ENCODE assay signal across 15 cellular contexts in the genomic region with DNA sequence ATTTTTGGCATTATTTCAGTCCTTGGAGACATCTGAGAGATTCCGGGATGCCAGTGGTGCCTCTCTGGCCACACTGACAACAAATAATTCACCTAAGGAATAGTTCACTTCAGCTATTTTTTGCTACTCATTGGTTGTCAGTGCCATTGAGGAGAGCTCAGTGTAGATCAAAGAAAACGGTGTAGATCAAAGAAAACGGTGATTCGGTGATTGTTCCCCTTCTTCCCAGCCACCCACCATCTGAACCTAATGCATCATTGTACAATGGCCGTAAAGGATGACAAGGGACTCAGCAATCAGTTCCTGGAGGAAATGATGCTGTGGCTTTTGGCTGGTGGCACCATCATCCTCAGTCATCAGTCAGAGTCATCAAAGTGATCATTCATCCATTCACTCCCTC.
DNase-seq lines count a peak whose midpoint lies in the region; ATAC-seq, FAIRE-seq and TF ChIP-seq lines count a peak whose summit lies in the region.
"Had no signal": no experiment of that assay in that cellular context is flagged by ENCODE, and none has a peak within 500 bp of the region (broad histone marks: within the 10 kb centered on the region; RNA-seq: fewer than 3 reads in every experiment).

No MANE protein-coding gene starts in this region.

- peak overlapping the region; percentile 18 for H2AFZ ChIP-seq in mammary epithelial cell (ENCODE audit: low read depth, low read length)
- H2AFZ ChIP-seq in H1 (ENCODE audit: low read length) = no peak overlapping the region

- H3K27me3 Mint-ChIP-seq in activated T-helper 1 cell treated with anti-CD3 and anti-CD28 coated beads, Interleukin-12 subunit alpha, Interleukin-12 subunit beta, Interleukin-2, Interleukin-4 antibody, amounts not matched to agents 30 ng/mL and 10 ng/mL and 1 ng/mL, durations not matched to agents 14 hours and 24 hours and 36 hours (ENCODE audit: insufficient read depth) = no peaks in the 10 kb centered on the region
- H3K27me3 Mint-ChIP-seq: CD4-positive, CD25-positive, alpha-beta regulatory T cell had no signal

- H3K79me1 ChIP-seq in H1 (ENCODE audit: low read depth, low read length) = peaks cover 2% of the 10 kb centered on the region; the same call in 1 of the 2 replicates

- peak; percentile 45 for FAIRE-seq in H1 (lab: Jason Lieb, UNC)
- FAIRE-seq: GM12892 had no signal

- no peak for TF ChIP-seq RAD21 in H1 (IDR thresholded peaks at IDR 0.05 in 1 of 2, conservative IDR thresholded peaks at IDR 0.05 in 1 of 2; ENCODE audit: low read depth in 2 of 2, low read length in 2 of 2)

- no peaks in the 10 kb centered on the region for H3K23me2 ChIP-seq in H1 (ENCODE audit: low read depth, low read length)

- no peak overlapping the region for H3K56ac ChIP-seq in H1 (replicated peaks; ENCODE audit: insufficient read length, low read depth, low read length)

- DNase-seq in mammary epithelial cell (no peak), breast epithelium (ENCODE audit: low spot score in 2 of 2) (no peak), H1 (ENCODE audit: low read depth in 1 of 2, low spot score in 2 of 2) (no peak), kidney tubule cell (ENCODE audit: low spot score) (peak; percentile 23), HK-2 (ENCODE audit: unreplicated experiment) (no peak)
- no peak for DNase-seq in activated T-helper 1 cell treated with anti-CD3 and anti-CD28 coated beads, Interleukin-12 subunit alpha, Interleukin-12 subunit beta, Interleukin-2, Interleukin-4 antibody, amounts not matched to agents 30 ng/mL and 10 ng/mL and 1 ng/mL, durations not matched to agents 14 hours and 24 hours and 36 hours (ENCODE audit: low spot score)
- DNase-seq: CD4-positive, CD25-positive, alpha-beta regulatory T cell; DMS79; EL; GDM1 had no signal

- CTCF ChIA-PET in mammary epithelial cell (lab: Charles Lee; ENCODE audit: low non-redundant PET) (no interaction called here), H1 (lab: Charles Lee; ENCODE audit: partially characterized antibody) (interaction anchor here (0.9 to 1.1 kb wide), 3 partner anchors 39 to 675 kb away, joined by 3 to 4 read pairs (median 3); no protein-coding TSS in a partner anchor)

- H3K9me3 Mint-ChIP-seq in activated T-helper 1 cell treated with anti-CD3 and anti-CD28 coated beads, Interleukin-12 subunit alpha, Interleukin-12 subunit beta, Interleukin-2, Interleukin-4 antibody, amounts not matched to agents 30 ng/mL and 10 ng/mL and 1 ng/mL, durations not matched to agents 14 hours and 24 hours and 36 hours = no peaks in the 10 kb centered on the region

- dilution Hi-C loops in mammary epithelial cell (cut with HindIII; ENCODE audit: low sequenced_read_pairs) = no loop called here

- no peak overlapping the region for H3K14ac ChIP-seq in H1 (ENCODE audit: insufficient read length)

- in situ Hi-C loops in mammary epithelial cell (cut with MboI; ENCODE audit: low sequenced_read_pairs in 2 of 2) = no loop called here

- H3K9me3 ChIP-seq in mammary epithelial cell (replicated peaks; ENCODE audit: insufficient read depth, low read length) = no peaks in the 10 kb centered on the region
- no peaks in the 10 kb centered on the region for H3K9me3 ChIP-seq in breast epithelium
- H3K9me3 ChIP-seq in HUES64 (ENCODE audit: insufficient read depth, low read depth, low read length) = no peaks in the 10 kb centered on the region
- H3K9me3 ChIP-seq in H1 (ENCODE audit: insufficient read depth in 2 of 2, low read depth in 1 of 2, low read length in 1 of 2) = no peaks in the 10 kb centered on the region

- H2BK15ac ChIP-seq in H1 (ENCODE audit: low read length) = no peak overlapping the region

- no peak overlapping the region for H2BK120ac ChIP-seq in H1 (replicated peaks; ENCODE audit: low read depth, low read length)

- no peak overlapping the region for H3K18ac ChIP-seq in H1 (ENCODE audit: extremely low read depth, low read length)

- H3K27me3 ChIP-seq in mammary epithelial cell (ENCODE audit: insufficient read depth, low read length) (no peaks in the 10 kb centered on the region), breast epithelium (no peaks in the 10 kb centered on the region), HUES64 (ENCODE audit: insufficient read depth, low read length) (no peaks in the 10 kb centered on the region), H1 (replicated peaks in 1 of 4; ENCODE audit: control insufficient read depth in 3 of 4, extremely low read depth in 1 of 4, insufficient read depth in 3 of 4, low read length in 3 of 4) (no peaks in the 10 kb centered on the region)

- H3K36me3 ChIP-seq in mammary epithelial cell (ENCODE audit: insufficient read depth, low read length) = no peaks in the 10 kb centered on the region
- H3K36me3 ChIP-seq in breast epithelium = no peaks in the 10 kb centered on the region
- no peaks in the 10 kb centered on the region for H3K36me3 ChIP-seq in HUES64 (ENCODE audit: insufficient read depth, low read length)
- H3K36me3 ChIP-seq in H1 (ENCODE audit: control insufficient read depth in 2 of 4, insufficient read depth in 4 of 4, low read length in 3 of 4) = peaks cover 0 to 2% (median 0%) of the 10 kb centered on the region in 4 experiments; a peak in 4 of 8 replicates

- no peaks in the 10 kb centered on the region for H4K20me1 ChIP-seq in mammary epithelial cell (ENCODE audit: insufficient read depth, low read length)
- H4K20me1 ChIP-seq in H1 (replicated peaks in 1 of 2; ENCODE audit: control insufficient read depth in 1 of 2, insufficient read depth in 2 of 2, low read length in 2 of 2) = no peaks in the 10 kb centered on the region

- H3K79me2 ChIP-seq in mammary epithelial cell (ENCODE audit: insufficient read depth, low read length) (no peaks in the 10 kb centered on the region), H1 (ENCODE audit: control insufficient read depth in 1 of 2, insufficient read depth in 2 of 2, low read length in 2 of 2) (peaks cover 0 to 59% of the 10 kb centered on the region in 2 experiments; a peak in 3 of 4 replicates)

- H3K27ac ChIP-seq in mammary epithelial cell (ENCODE audit: insufficient read depth, low read depth, low read length) = no peak overlapping the region
- H3K27ac ChIP-seq in breast epithelium = no peak overlapping the region
- peak overlapping the region; percentile 65; the same call in 1 of the 2 replicates for H3K27ac ChIP-seq in HUES64 (ENCODE audit: low read depth, low read length)
- no peak overlapping the region for H3K27ac ChIP-seq in H1 (ENCODE audit: low read depth, low read length)
- H3K27ac ChIP-seq: 22Rv1 had no signal

- TF ChIP-seq POLR2A in breast epithelium (IDR thresholded peaks at IDR 0.05) (no peak), H1 (IDR thresholded peaks at IDR 0.05; ENCODE audit: control extremely low read depth in 1 of 2, low read depth in 2 of 2, low read length in 2 of 2) (no peak)

- TF ChIP-seq CTCF in mammary epithelial cell (conservative IDR thresholded peaks at IDR 0.05 in 1 of 2, IDR thresholded peaks at IDR 0.05 in 1 of 2; ENCODE audit: extremely low read depth in 1 of 2, insufficient read depth in 1 of 2, low read depth in 1 of 2, low read length in 2 of 2) (no peak), breast epithelium (IDR thresholded peaks at IDR 0.05) (no peak), H1 (IDR thresholded peaks at IDR 0.05; ENCODE audit: control extremely low read depth in 1 of 3, insufficient read depth in 1 of 3, low read depth in 1 of 3, low read length in 3 of 3) (no peak)

- H2AK5ac ChIP-seq in H1 (ENCODE audit: low read depth, low read length) = no peak overlapping the region

- POLR2A ChIA-PET in H1 (lab: Charles Lee; ENCODE audit: partially characterized antibody) = interaction anchor here (1.5 to 5.1 kb wide), 2 partner anchors 12 to 14 kb away, joined by 4 to 35 read pairs; no protein-coding TSS in a partner anchor

- 70% methylated on average over 5 of the region's 5 CpGs for WGBS in mammary epithelial cell (ENCODE audit: low coverage, missing lambda C conversion rate)
- WGBS in HUES64 = 88% methylated on average over 5 of the region's 5 CpGs
- 82% methylated on average over 5 of the region's 5 CpGs; no CpG with 5 or more reads in 1 of the 2 experiments for WGBS in H1 (ENCODE audit: extremely low coverage in 1 of 2, insufficient coverage in 1 of 2, insufficient read length in 1 of 2, insufficient replicate concordance in 2 of 2, low coverage in 1 of 2, low lambda C conversion rate in 2 of 2, missing lambda C conversion rate in 1 of 2), 2 experiments

- no TSS peak for BruUV-seq in mammary epithelial cell (replicated peaks; lab: Mats Ljungman, UMichigan)

- H3K9ac ChIP-seq in mammary epithelial cell (ENCODE audit: insufficient read depth, low read length) (no peak overlapping the region), HUES64 (ENCODE audit: low read depth, low read length) (no peak overlapping the region), H1 (replicated peaks in 1 of 4; ENCODE audit: extremely low read depth in 1 of 4, low read depth in 3 of 4, low read length in 3 of 4) (no peak overlapping the region)

- H3K4me1 ChIP-seq in mammary epithelial cell (ENCODE audit: insufficient read depth, low read length) (peaks cover 9% of the 10 kb centered on the region), breast epithelium (no peaks in the 10 kb centered on the region), HUES64 (ENCODE audit: insufficient read depth, low read length) (peaks cover 44% of the 10 kb centered on the region), H1 (replicated peaks in 1 of 4; ENCODE audit: control insufficient read depth in 3 of 4, insufficient read depth in 4 of 4, low read length in 3 of 4) (peaks cover 0 to 16% (median 5%) of the 10 kb centered on the region in 4 experiments; a peak in 4 of 7 replicates)

- intact Hi-C loops in mammary epithelial cell (cut with micrococcal nuclease) (no loop called here), breast epithelium (cut with DNase I; ENCODE audit: low total_unique reads) (no loop called here)
- intact Hi-C loops in activated T-helper 1 cell treated with anti-CD3 and anti-CD28 coated beads, Interleukin-12 subunit alpha, Interleukin-12 subunit beta, Interleukin-2, Interleukin-4 antibody, amounts not matched to agents 30 ng/mL and 10 ng/mL and 1 ng/mL, durations not matched to agents 14 hours and 24 hours and 36 hours (cut with micrococcal nuclease) = no loop called here

- no peak overlapping the region for H4K91ac ChIP-seq in H1 (replicated peaks; ENCODE audit: insufficient read length, low read length)

- no peaks in the 10 kb centered on the region for H3K4me1 Mint-ChIP-seq in activated T-helper 1 cell treated with anti-CD3 and anti-CD28 coated beads, Interleukin-12 subunit alpha, Interleukin-12 subunit beta, Interleukin-2, Interleukin-4 antibody, amounts not matched to agents 30 ng/mL and 10 ng/mL and 1 ng/mL, durations not matched to agents 14 hours and 24 hours and 36 hours (ENCODE audit: low read depth)
- H3K4me1 Mint-ChIP-seq: CD4-positive, CD25-positive, alpha-beta regulatory T cell had no signal

- H3K36me3 Mint-ChIP-seq in activated T-helper 1 cell treated with anti-CD3 and anti-CD28 coated beads, Interleukin-12 subunit alpha, Interleukin-12 subunit beta, Interleukin-2, Interleukin-4 antibody, amounts not matched to agents 30 ng/mL and 10 ng/mL and 1 ng/mL, durations not matched to agents 14 hours and 24 hours and 36 hours (ENCODE audit: low read depth) = no peaks in the 10 kb centered on the region
- H3K36me3 Mint-ChIP-seq: CD4-positive, CD25-positive, alpha-beta regulatory T cell had no signal

- H2BK5ac ChIP-seq in H1 (ENCODE audit: low read depth, low read length) = peak overlapping the region; percentile 5; the same call in 1 of the 2 replicates

- no peak overlapping the region for H3K4me3 Mint-ChIP-seq in activated T-helper 1 cell treated with anti-CD3 and anti-CD28 coated beads, Interleukin-12 subunit alpha, Interleukin-12 subunit beta, Interleukin-2, Interleukin-4 antibody, amounts not matched to agents 30 ng/mL and 10 ng/mL and 1 ng/mL, durations not matched to agents 14 hours and 24 hours and 36 hours
- H3K4me3 Mint-ChIP-seq: CD4-positive, CD25-positive, alpha-beta regulatory T cell had no signal

- no peak for ATAC-seq in GM18868 (IDR thresholded peaks at IDR 0.05; ENCODE audit: unreplicated experiment)
- ATAC-seq: HCT116 had no signal

- H2BK20ac ChIP-seq in H1 (ENCODE audit: low read length) = no peak overlapping the region

- no peak overlapping the region for H3K23ac ChIP-seq in H1 (ENCODE audit: insufficient read length)

- H3K27ac Mint-ChIP-seq in activated T-helper 1 cell treated with anti-CD3 and anti-CD28 coated beads, Interleukin-12 subunit alpha, Interleukin-12 subunit beta, Interleukin-2, Interleukin-4 antibody, amounts not matched to agents 30 ng/mL and 10 ng/mL and 1 ng/mL, durations not matched to agents 14 hours and 24 hours and 36 hours = no peak overlapping the region
- H3K27ac Mint-ChIP-seq: CD4-positive, CD25-positive, alpha-beta regulatory T cell had no signal

- no peak overlapping the region for H4K5ac ChIP-seq in H1 (ENCODE audit: insufficient read length, low read depth, low read length)

- no peak overlapping the region for H3K4me3 ChIP-seq in mammary epithelial cell (replicated peaks in 1 of 3; ENCODE audit: insufficient read depth in 1 of 3, low read depth in 2 of 3, low read length in 3 of 3)
- no peak overlapping the region for H3K4me3 ChIP-seq in breast epithelium
- H3K4me3 ChIP-seq in HUES64 (ENCODE audit: low read length) = no peak overlapping the region
- H3K4me3 ChIP-seq in H1 (ENCODE audit: extremely low read depth in 1 of 4, insufficient read depth in 2 of 4, low read depth in 3 of 4, low read length in 4 of 4) = no peak overlapping the region

- TF ChIP-seq EP300 in H1 (IDR thresholded peaks at IDR 0.05; ENCODE audit: borderline replicate concordance in 1 of 2, low read depth in 2 of 2, low read length in 2 of 2) = no peak

- H3K4me2 ChIP-seq in mammary epithelial cell (ENCODE audit: insufficient read depth, low read depth, low read length) (no peak overlapping the region), H1 (ENCODE audit: insufficient read depth in 1 of 2, low read depth in 2 of 2, low read length in 2 of 2) (peak overlapping the region in 1 of 2 experiments; percentile 1; a peak in 1 of 4 replicates)

- H3K4ac ChIP-seq in H1 (replicated peaks; ENCODE audit: insufficient read length, low read depth, low read length) = no peak overlapping the region

- no peak overlapping the region for H4K8ac ChIP-seq in H1 (ENCODE audit: extremely low read depth, insufficient read depth, low read length)

- H2BK12ac ChIP-seq in H1 (ENCODE audit: low read depth, low read length) = peak overlapping the region; percentile 3; the same call in 1 of the 2 replicates
